Comparison of ENCODE assay signal across 8 cellular contexts in genomic region chr2:120344991-120345975, GRCh38. TPM values are rescaled to one million over a fixed set of nuclear protein-coding genes. Genes with fewer than 3 reads are reported as not detected.
DNase-seq lines count a peak whose midpoint lies in the region; ATAC-seq and TF ChIP-seq lines count a peak whose summit lies in the region.

No MANE protein-coding gene starts in this region.

- no peak for DNase-seq in activated CD4-positive, CD25-positive, alpha-beta regulatory T cell (lab: John Stamatoyannopoulos, UW)
- DNase-seq in neural progenitor cell (ENCODE audit: low spot score) = peak; percentile 63
- DNase-seq in osteocyte (ENCODE audit: extremely low spot score, unreplicated experiment) = no peak
- DNase-seq in NCI-H2081 treated with DMSO at 0.1 percent for 48 hours (lab: John Stamatoyannopoulos, UW) = no peak

- H2AFZ ChIP-seq in neural progenitor cell (replicated peaks) = no peak overlapping the region

- H3K36me3 Mint-ChIP-seq in T-helper 1 cell treated with Interleukin-12 subunit alpha and Interleukin-12 subunit beta and Interleukin-4 antibody, amounts not matched to agents 30 μg/mL and 1 μg/mL, for 36 hours (ENCODE audit: low read depth) = peaks cover 3% of the 10 kb centered on the region
- H3K36me3 Mint-ChIP-seq in neural progenitor cell = no peaks in the 10 kb centered on the region
- H3K36me3 Mint-ChIP-seq in osteocyte (ENCODE audit: unreplicated experiment) = no peaks in the 10 kb centered on the region

- peaks cover 12% of the 10 kb centered on the region for H3K4me1 Mint-ChIP-seq in T-helper 1 cell treated with Interleukin-12 subunit alpha and Interleukin-12 subunit beta and Interleukin-4 antibody, amounts not matched to agents 30 μg/mL and 1 μg/mL, for 36 hours (ENCODE audit: low read depth)
- H3K4me1 Mint-ChIP-seq in neural progenitor cell = peaks cover 32% of the 10 kb centered on the region
- peaks cover 18% of the 10 kb centered on the region for H3K4me1 Mint-ChIP-seq in osteocyte (ENCODE audit: unreplicated experiment)

- H3K27ac ChIP-seq in neural progenitor cell = no peak overlapping the region

- H3K79me2 ChIP-seq in neural progenitor cell (ENCODE audit: low read depth) = no peaks in the 10 kb centered on the region

- TF ChIP-seq CTCF in neural progenitor cell (IDR thresholded peaks at IDR 0.05) (no peak), osteocyte (IDR thresholded peaks at IDR 0.05) (no peak)

- H3K9ac ChIP-seq in neural progenitor cell = no peak overlapping the region

- H3K9me3 ChIP-seq in neural progenitor cell (ENCODE audit: low read depth) = no peaks in the 10 kb centered on the region

- H4K20me1 ChIP-seq in neural progenitor cell (ENCODE audit: low read depth) = peaks cover 61% of the 10 kb centered on the region

- no peak overlapping the region for H3K27ac Mint-ChIP-seq in T-helper 1 cell treated with Interleukin-12 subunit alpha and Interleukin-12 subunit beta and Interleukin-4 antibody, amounts not matched to agents 30 μg/mL and 1 μg/mL, for 36 hours
- H3K27ac Mint-ChIP-seq in neural progenitor cell (no peak overlapping the region), osteocyte (ENCODE audit: unreplicated experiment) (no peak overlapping the region)

- H3K4me3 Mint-ChIP-seq in T-helper 1 cell treated with Interleukin-12 subunit alpha and Interleukin-12 subunit beta and Interleukin-4 antibody, amounts not matched to agents 30 μg/mL and 1 μg/mL, for 36 hours = peak overlapping the region; percentile 50
- no peak overlapping the region for H3K4me3 Mint-ChIP-seq in neural progenitor cell
- no peak overlapping the region for H3K4me3 Mint-ChIP-seq in osteocyte (ENCODE audit: unreplicated experiment)

- peaks cover 20% of the 10 kb centered on the region for H3K4me1 ChIP-seq in neural progenitor cell

- H3K27me3 ChIP-seq in neural progenitor cell = peaks cover 99% of the 10 kb centered on the region

- peak; percentile 22 to 33 for ATAC-seq in activated CD4-positive, CD25-positive, alpha-beta regulatory T cell treated with anti-CD3 and anti-CD28 coated beads, Interleukin-2, amount 50 U/mL, for 24 hours
- ATAC-seq in esophagus mucosa = peak; percentile 14
- ATAC-seq in GM18511 (IDR thresholded peaks at IDR 0.05; ENCODE audit: unreplicated experiment) = no peak

- no peaks in the 10 kb centered on the region for H3K36me3 ChIP-seq in neural progenitor cell

- peaks cover 72% of the 10 kb centered on the region for H3K27me3 Mint-ChIP-seq in T-helper 1 cell treated with Interleukin-12 subunit alpha and Interleukin-12 subunit beta and Interleukin-4 antibody, amounts not matched to agents 30 μg/mL and 1 μg/mL, for 36 hours (ENCODE audit: low read depth)
- H3K27me3 Mint-ChIP-seq in neural progenitor cell (ENCODE audit: insufficient read depth, low read depth) (peaks cover 57% of the 10 kb centered on the region), osteocyte (ENCODE audit: unreplicated experiment) (peaks cover 58% of the 10 kb centered on the region)

- H3F3A ChIP-seq in neural progenitor cell (ENCODE audit: low read depth) = peaks cover 26% of the 10 kb centered on the region

- H3K4me2 ChIP-seq in neural progenitor cell = peak overlapping the region; percentile 88

- H3K9me3 Mint-ChIP-seq in T-helper 1 cell treated with Interleukin-12 subunit alpha and Interleukin-12 subunit beta and Interleukin-4 antibody, amounts not matched to agents 30 μg/mL and 1 μg/mL, for 36 hours = no peaks in the 10 kb centered on the region
- H3K9me3 Mint-ChIP-seq in neural progenitor cell (no peaks in the 10 kb centered on the region), osteocyte (ENCODE audit: unreplicated experiment) (no peaks in the 10 kb centered on the region)

- H3K4me3 ChIP-seq in neural progenitor cell = peak overlapping the region; percentile 45

RNA-seq across cellular contexts. Expression of gene INHBB, which starts 0.7 kb away (rescaled TPM):
- total RNA-seq in esophagus mucosa (0.72 TPM), neural progenitor cell (ENCODE audit: low replicate concordance) (not detected in 2 replicates), osteocyte (0.50 and 0.62 TPM in 2 replicates)
